Comparison of ENCODE assay signal across 10 cellular contexts in genomic region chr18:2515408-2515807, GRCh38.
DNase-seq lines count a peak whose midpoint lies in the region; ATAC-seq lines count a peak whose summit lies in the region.
"Had no signal": no experiment of that assay in that cellular context is flagged by ENCODE, and none has a peak within 500 bp of the region (broad histone marks: within the 10 kb centered on the region; RNA-seq: fewer than 3 reads in every experiment).

No MANE protein-coding gene starts in this region.

- intact Hi-C loops in posterior cingulate gyrus (cut with DNase I), result no loop called here

- DNase-seq in ACHN, result peak; percentile 54
- peak; percentile 93 for DNase-seq in HCEC 1CT
- peak; percentile 47 for DNase-seq in amniotic stem cell (lab: John Stamatoyannopoulos, UW)
- DNase-seq in glomerular visceral epithelial cell (ENCODE audit: extremely low spot score), result peak; percentile 75
- DNase-seq in NCI-H2029 treated with DMSO at 0.1 percent for 48 hours (lab: John Stamatoyannopoulos, UW), result no peak
- DNase-seq in posterior cingulate gyrus, result no peak
- DNase-seq in NCI-H1436 (lab: John Stamatoyannopoulos, UW), result no peak
- DNase-seq: effector memory CD4-positive, alpha-beta T cell; NCI-H774 had no signal

- in situ Hi-C loops in ACHN (cut with HindIII; ENCODE audit: low pct_ligation_motif_present, low pct_unique_long_range_greater_than_20kb, low sequenced_read_pairs), result no loop called here

- ATAC-seq in HG03139 (IDR thresholded peaks at IDR 0.05; ENCODE audit: unreplicated experiment), result no peak

Comparison
In these comparisons a context has a peak if more than half of its experiments do, and no peak if none do; other contexts are left out.
1. DNase-seq: peak in ACHN (single experiment), HCEC 1CT (single experiment), amniotic stem cell (single experiment) and glomerular visceral epithelial cell (single experiment); none in NCI-H2029 treated with DMSO at 0.1 percent for 48 hours (single experiment), posterior cingulate gyrus (0 of 10) and NCI-H1436 (single experiment).